20 cellular contexts compared by ENCODE assay signal in the genomic region with DNA sequence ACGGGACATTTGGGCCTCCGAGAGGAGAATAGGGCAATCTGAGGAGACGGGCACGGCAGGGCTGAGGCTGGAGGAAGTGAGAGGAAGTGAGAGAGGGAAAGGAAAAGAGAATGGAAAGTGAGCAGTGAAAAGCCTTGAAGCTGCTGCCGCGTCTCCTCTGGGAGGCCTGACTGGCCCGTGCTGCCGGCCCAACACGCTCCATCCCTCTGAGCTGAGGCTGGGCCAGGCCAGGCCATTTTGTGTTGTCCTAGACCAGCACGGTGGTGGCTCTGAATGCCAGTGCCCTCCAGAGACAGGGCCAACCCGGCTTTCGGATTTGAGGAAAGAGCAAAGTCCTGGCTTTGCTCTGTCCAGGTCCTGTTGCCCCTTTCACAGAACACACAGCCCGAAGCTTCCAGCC.
"Had no signal": no experiment of that assay in that cellular context is flagged by ENCODE, and none has a peak within 500 bp of the region (broad histone marks: within the 10 kb centered on the region; RNA-seq: fewer than 3 reads in every experiment).

No MANE protein-coding gene starts in this region.

- H3K9me3 Mint-ChIP-seq: immature natural killer cell had no signal

- H3K36me3 ChIP-seq: neutrophil, spleen, stomach, thyroid gland, upper lobe of left lung, vagina had no signal

- H3K4me1 Mint-ChIP-seq: immature natural killer cell; naive thymus-derived CD4-positive, alpha-beta T cell; stimulated activated memory B cell treated with anti-CD40 and anti-IgM and Interleukin-4, amounts not matched to agents 10 μg/mL and 1 μg/mL and 100 μg/mL, for 72 hours had no signal

- H3K4me1 ChIP-seq: foreskin keratinocyte, spleen, stomach, thyroid gland, upper lobe of left lung, vagina had no signal

- H3K27me3 Mint-ChIP-seq: stimulated activated memory B cell treated with anti-CD40 and anti-IgM and Interleukin-4, amounts not matched to agents 10 μg/mL and 1 μg/mL and 100 μg/mL, for 72 hours had no signal

- H3K4me3 Mint-ChIP-seq: immature natural killer cell; naive thymus-derived CD4-positive, alpha-beta T cell; stimulated activated memory B cell treated with anti-CD40 and anti-IgM and Interleukin-4, amounts not matched to agents 10 μg/mL and 1 μg/mL and 100 μg/mL, for 72 hours had no signal

- H3K27ac ChIP-seq: foreskin keratinocyte, neutrophil, spleen, stomach, thyroid gland, upper lobe of left lung, vagina had no signal

- H3K27me3 ChIP-seq: foreskin keratinocyte, neutrophil, thyroid gland, upper lobe of left lung, vagina had no signal

- ATAC-seq: foreskin keratinocyte; left cardiac atrium; left ventricle myocardium superior; naive thymus-derived CD4-positive, alpha-beta T cell; sciatic nerve; stimulated activated memory B cell treated with anti-CD40 and anti-IgM and Interleukin-4, amounts not matched to agents 10 μg/mL and 1 μg/mL and 100 μg/mL, for 72 hours had no signal

- H3K9me3 ChIP-seq: neutrophil, spleen, stomach, thyroid gland, upper lobe of left lung, vagina had no signal

- H3K36me3 Mint-ChIP-seq: immature natural killer cell; naive thymus-derived CD4-positive, alpha-beta T cell; stimulated activated memory B cell treated with anti-CD40 and anti-IgM and Interleukin-4, amounts not matched to agents 10 μg/mL and 1 μg/mL and 100 μg/mL, for 72 hours had no signal

- DNase-seq: dermis blood vessel endothelial cell; erythroblast; foreskin keratinocyte; immature natural killer cell; left cardiac atrium; left ventricle myocardium superior; mesendoderm; naive thymus-derived CD4-positive, alpha-beta T cell; spleen; stimulated activated CD4-positive, alpha-beta T cell treated with anti-CD3 and anti-CD28 coated beads, Interleukin-15, amount 100 ng/mL, for 24 hours; stimulated activated CD4-positive, alpha-beta T cell treated with anti-CD3 and anti-CD28 coated beads, Interleukin-1b, Interleukin-23, amount 100 ng/mL, for 48 hours; stimulated activated CD4-positive, alpha-beta T cell treated with anti-CD3 and anti-CD28 coated beads, Interleukin-4, amount 100 ng/mL, for 24 hours; stomach; substantia nigra; thyroid gland had no signal

- H3K4me3 ChIP-seq: spleen, stomach, thyroid gland, upper lobe of left lung, vagina had no signal

- H3K27ac Mint-ChIP-seq: immature natural killer cell; stimulated activated memory B cell treated with anti-CD40 and anti-IgM and Interleukin-4, amounts not matched to agents 10 μg/mL and 1 μg/mL and 100 μg/mL, for 72 hours had no signal
